ENCODE assay signal across 8 cellular contexts in the genomic region with DNA sequence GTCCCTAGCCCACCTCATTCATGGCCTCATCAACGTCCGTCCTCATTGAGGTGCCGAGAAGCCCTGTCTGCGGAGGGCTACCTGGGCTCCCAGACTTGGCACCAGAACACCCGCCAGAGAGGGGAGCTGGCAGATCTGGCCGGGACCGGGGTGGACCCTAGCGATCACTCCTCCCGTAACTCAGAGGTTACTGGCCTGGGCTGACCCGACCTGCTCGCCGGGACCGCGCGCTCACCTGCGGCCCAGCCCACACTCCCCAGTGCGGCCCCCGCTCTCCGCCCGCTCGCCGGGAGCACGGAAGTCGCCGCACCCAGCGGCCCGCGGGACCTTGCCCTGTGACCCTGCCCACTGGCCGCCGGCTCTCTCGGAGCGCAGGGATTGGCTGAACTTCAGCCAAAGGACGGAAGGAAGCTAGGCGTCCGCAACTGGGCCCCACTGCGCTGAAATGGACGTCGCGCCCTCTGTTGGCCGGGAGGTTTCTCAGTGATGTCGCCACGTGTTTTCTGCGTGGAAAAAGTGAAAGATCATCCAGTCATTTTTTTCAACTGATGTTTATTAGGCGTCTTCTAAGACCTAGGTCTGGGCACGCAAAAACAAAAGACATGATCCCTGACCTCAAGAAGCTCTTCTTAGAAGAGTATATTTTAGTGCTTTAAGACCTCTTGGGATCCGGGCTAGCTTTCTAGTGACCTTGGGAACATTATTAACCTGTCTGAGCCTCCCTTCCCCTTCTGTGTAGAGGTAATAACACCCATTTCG. TPM values are rescaled to one million over a fixed set of nuclear protein-coding genes. Genes with fewer than 3 reads are reported as not detected.
DNase-seq lines count a peak whose midpoint lies in the region; ATAC-seq, FAIRE-seq and TF ChIP-seq lines count a peak whose summit lies in the region.

A gene with protein sequence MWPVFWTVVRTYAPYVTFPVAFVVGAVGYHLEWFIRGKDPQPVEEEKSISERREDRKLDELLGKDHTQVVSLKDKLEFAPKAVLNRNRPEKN (minus strand): TSS at position 308 of the 759 bp plus-strand sequence. CDS start 3,772 bp downstream, outside the sequence.

- H3K4me2 ChIP-seq in Loucy (ENCODE audit: low read depth, low read length, poor library complexity, severe bottlenecking): peak within 1 kb of the TSS; percentile 94

- H3K27me3 ChIP-seq in Loucy (ENCODE audit: insufficient read depth, low read length, poor library complexity, severe bottlenecking): no peaks in the 10 kb centered on the region

- H3K27ac Mint-ChIP-seq in nephron progenitor cell: no peak within 1 kb of the TSS
- peak within 1 kb of the TSS; percentile 99 for H3K27ac Mint-ChIP-seq in stimulated activated naive CD8-positive, alpha-beta T cell treated with anti-CD3 and anti-CD28 coated beads, Interleukin-15, amount 100 ng/mL, for 72 hours

- H3K79me2 ChIP-seq in Loucy (ENCODE audit: insufficient read depth, low read length): peaks cover 35% of the 10 kb centered on the region

- peaks cover 15% of the 10 kb centered on the region for H3K4me1 Mint-ChIP-seq in nephron progenitor cell
- peaks cover 64% of the 10 kb centered on the region for H3K4me1 Mint-ChIP-seq in stimulated activated naive CD8-positive, alpha-beta T cell treated with anti-CD3 and anti-CD28 coated beads, Interleukin-15, amount 100 ng/mL, for 72 hours

- peaks cover 4% of the 10 kb centered on the region for H3K9me3 Mint-ChIP-seq in nephron progenitor cell
- H3K9me3 Mint-ChIP-seq in stimulated activated naive CD8-positive, alpha-beta T cell treated with anti-CD3 and anti-CD28 coated beads, Interleukin-15, amount 100 ng/mL, for 72 hours: no peaks in the 10 kb centered on the region

- peak; percentile 96 for ATAC-seq in stimulated activated naive CD8-positive, alpha-beta T cell treated with anti-CD3 and anti-CD28 coated beads, Interleukin-15, amount 100 ng/mL, for 72 hours

- FAIRE-seq in H54 (lab: Jason Lieb, UNC): peak; percentile 72

- no peaks in the 10 kb centered on the region for H3K9me3 ChIP-seq in Loucy (ENCODE audit: insufficient read depth, low read depth, low read length)

- DNase-seq in ELR (ENCODE audit: low read depth) (peak; percentile 96), H54 (ENCODE audit: insufficient read length, low spot score) (peak; percentile 99), SHP77 treated with DMSO at 0.1 percent for 48 hours (lab: John Stamatoyannopoulos, UW) (peak; percentile 79), fibroblast of the aortic adventitia (ENCODE audit: low read depth) (peak; percentile 94), nephron progenitor cell (peak; percentile 89)
- DNase-seq in activated effector memory CD4-positive, alpha-beta T cell treated with anti-CD3 and anti-CD28 coated beads, Interleukin-2, amount 50 U/mL, for 16 hours: peak; percentile 98
- DNase-seq in stimulated activated naive CD8-positive, alpha-beta T cell treated with anti-CD3 and anti-CD28 coated beads, Interleukin-15, amount 100 ng/mL, for 72 hours: peak; percentile 89 to 93

- H3K9me2 ChIP-seq in Loucy (replicated peaks; ENCODE audit: low read depth, low read length): no peaks in the 10 kb centered on the region

- peaks cover 39% of the 10 kb centered on the region for H3K27me3 Mint-ChIP-seq in nephron progenitor cell (ENCODE audit: low read depth, poor library complexity)
- no peaks in the 10 kb centered on the region for H3K27me3 Mint-ChIP-seq in stimulated activated naive CD8-positive, alpha-beta T cell treated with anti-CD3 and anti-CD28 coated beads, Interleukin-15, amount 100 ng/mL, for 72 hours

- H3K36me3 ChIP-seq in Loucy (ENCODE audit: insufficient read depth, low read length): peaks cover 11% of the 10 kb centered on the region; the same call in 1 of the 2 replicates

- peaks cover 6% of the 10 kb centered on the region for H3K36me3 Mint-ChIP-seq in nephron progenitor cell (ENCODE audit: low read depth)

- peak; percentile 91 for TF ChIP-seq POLR2A in H54 (IDR thresholded peaks at IDR 0.05; ENCODE audit: low read depth, low read length)

- 0 out of 2 replicates have a peak, but pooled peaks cover 4% of the 10 kb centered on the region for H3F3A ChIP-seq in Loucy (ENCODE audit: low read depth)

- H3K4me3 ChIP-seq in Loucy (ENCODE audit: low read length, poor library complexity, severe bottlenecking): peak within 1 kb of the TSS; percentile 93
- peak within 1 kb of the TSS; percentile 71 for H3K4me3 ChIP-seq in fibroblast of the aortic adventitia (ENCODE audit: low read depth, low read length)

- TF ChIP-seq CTCF in Loucy (conservative IDR thresholded peaks at IDR 0.05; ENCODE audit: low read length) (peak; percentile 86), fibroblast of the aortic adventitia (IDR thresholded peaks at IDR 0.05; ENCODE audit: insufficient read depth, low read length) (peak; percentile 77), nephron progenitor cell (IDR thresholded peaks at IDR 0.05) (peak; percentile 57)

- H4K20me1 ChIP-seq in Loucy (ENCODE audit: insufficient read depth, low read length, poor library complexity, severe bottlenecking): peaks cover 16% of the 10 kb centered on the region

- peak within 1 kb of the TSS; percentile 95 for H3K4me3 Mint-ChIP-seq in nephron progenitor cell
- H3K4me3 Mint-ChIP-seq in stimulated activated naive CD8-positive, alpha-beta T cell treated with anti-CD3 and anti-CD28 coated beads, Interleukin-15, amount 100 ng/mL, for 72 hours: peak within 1 kb of the TSS; percentile 85 to 99

- H3K9ac ChIP-seq in Loucy (ENCODE audit: low read depth, low read length, poor library complexity, severe bottlenecking): peak within 1 kb of the TSS; percentile 93

- H3K4me1 ChIP-seq in Loucy (ENCODE audit: insufficient read depth, low read length, poor library complexity, severe bottlenecking): peaks cover 40% of the 10 kb centered on the region

- peak within 1 kb of the TSS; percentile 96 for H2AFZ ChIP-seq in Loucy (ENCODE audit: low read length)

RNA-seq across cellular contexts. Expression of the gene that starts here (rescaled TPM):
- 9.7 and 24.9 TPM in 2 replicates for total RNA-seq in fibroblast of the aortic adventitia (ENCODE audit: low replicate concordance)

Comparison
In these comparisons a context has a peak if more than half of its experiments do, and no peak if none do; other contexts are left out.
1. Peak in every context shown above with its lines: DNase-seq, ATAC-seq and H3K4me3 ChIP-seq.